In genomic region chr14:59342108-59342507, GRCh38 we compare ENCODE assay signal across 13 cellular contexts.
"Had no signal": no experiment of that assay in that cellular context is flagged by ENCODE, and none has a peak within 500 bp of the region (broad histone marks: within the 10 kb centered on the region; RNA-seq: fewer than 3 reads in every experiment).

No MANE protein-coding gene starts in this region.

- H3K4me3 ChIP-seq: body of pancreas, left lung, ovary, skin epidermis, transverse colon had no signal

- H3K4me3 Mint-ChIP-seq: endodermal cell; neural crest cell; T-helper 2 cell treated with Interferon-gamma antibody and Interleukin-4, amounts not matched to agents 5 μg/mL and 100 μg/mL, for 36 hours had no signal

- DNase-seq: activated CD4-positive, alpha-beta T cell treated with anti-CD3 and anti-CD28 coated beads, Interleukin-2, amount 50 U/mL, for 4 hours; activated CD4-positive, CD25-positive, alpha-beta regulatory T cell treated with anti-CD3 and anti-CD28 coated beads, Interleukin-2, amount 50 U/mL, for 72 hours; activated naive CD4-positive, alpha-beta T cell treated with anti-CD3 and anti-CD28 coated beads, Interleukin-2, amount 50 U/mL, for 16 hours; activated T-cell treated with anti-CD3 and anti-CD28 coated beads, Interleukin-2, amount 50 U/mL, for 1 hour; endodermal cell; glutamatergic neuron; left lung; ovary; transverse colon had no signal

- H3K27ac Mint-ChIP-seq: endodermal cell; T-helper 2 cell treated with Interferon-gamma antibody and Interleukin-4, amounts not matched to agents 5 μg/mL and 100 μg/mL, for 36 hours had no signal

- H3K9me3 Mint-ChIP-seq: endodermal cell; neural crest cell; T-helper 2 cell treated with Interferon-gamma antibody and Interleukin-4, amounts not matched to agents 5 μg/mL and 100 μg/mL, for 36 hours had no signal

- H3K9me3 ChIP-seq: body of pancreas, left lung, ovary, transverse colon had no signal

- H3K36me3 ChIP-seq: ovary had no signal

- H3K27ac ChIP-seq: left lung, ovary, skin epidermis had no signal

- H3K27me3 ChIP-seq: body of pancreas, left lung, ovary, transverse colon had no signal
